ENCODE assay signal across 9 cellular contexts in the genomic region with DNA sequence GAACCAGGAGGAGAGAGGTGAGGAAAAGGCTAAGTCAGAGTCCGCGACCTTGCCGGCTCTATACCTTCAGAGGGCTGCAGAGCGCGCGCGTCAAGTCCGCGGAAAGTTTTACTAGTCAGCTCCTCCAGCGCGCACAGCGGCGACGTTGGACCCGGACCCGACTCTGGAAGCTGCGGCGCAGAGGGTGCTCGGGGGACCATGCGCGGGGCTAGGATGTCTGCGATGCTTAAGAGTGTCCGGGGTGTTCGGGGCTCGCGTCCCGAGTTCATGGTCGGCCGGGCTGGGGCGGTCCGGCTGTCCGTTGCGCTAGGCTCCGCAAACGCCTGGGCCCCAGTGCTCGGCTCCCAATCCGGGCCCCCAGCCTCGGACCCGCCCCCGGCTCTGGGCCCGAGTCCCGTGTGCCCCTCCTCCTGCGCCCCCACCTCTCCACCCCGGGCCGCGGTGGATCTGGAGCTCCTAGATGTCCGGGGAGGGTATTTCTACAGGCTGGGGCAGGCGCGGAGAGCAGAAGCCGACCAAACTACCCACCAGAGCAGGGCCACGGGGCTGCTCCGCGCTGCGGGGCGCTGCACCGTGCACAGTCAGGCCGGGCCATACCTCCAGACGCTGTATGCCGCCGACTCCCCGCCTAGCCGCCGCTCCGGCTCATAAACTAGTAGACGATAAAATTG. TPM values are rescaled to one million over a fixed set of nuclear protein-coding genes. Genes with fewer than 3 reads are reported as not detected.
A peak's percentile ranks its signal among the peaks of the same experiment; 100 is the strongest.
DNase-seq lines count a peak whose midpoint lies in the region; ATAC-seq and TF ChIP-seq lines count a peak whose summit lies in the region.
"Had no signal": no experiment of that assay in that cellular context is flagged by ENCODE, and none has a peak within 500 bp of the region (broad histone marks: within the 10 kb centered on the region; RNA-seq: fewer than 3 reads in every experiment).

TSS of gene LBX2 (minus strand) at position 335 of the 671 bp plus-strand sequence. CDS start at position 269, 66 bp downstream.

- peaks cover 50% of the 10 kb centered on the region for H3K4me1 Mint-ChIP-seq in GM23338
- H3K4me1 Mint-ChIP-seq in activated T-helper 17 cell treated with anti-CD3 and anti-CD28 coated beads, Interleukin-2, amount 50 U/mL, for 72 hours: peaks cover 12% of the 10 kb centered on the region

- ATAC-seq in GM23338 (peak; percentile 7), HG03097 (IDR thresholded peaks at IDR 0.05; ENCODE audit: low FRiP score, unreplicated experiment) (no peak), HG03108 (IDR thresholded peaks at IDR 0.05; ENCODE audit: unreplicated experiment) (no peak)
- peak; percentile 12 for ATAC-seq in activated T-helper 17 cell treated with anti-CD3 and anti-CD28 coated beads, Interleukin-2, amount 50 U/mL, for 72 hours (replicated peaks)

- H3K9me3 Mint-ChIP-seq in GM23338: no peaks in the 10 kb centered on the region
- no peaks in the 10 kb centered on the region for H3K9me3 Mint-ChIP-seq in activated T-helper 17 cell treated with anti-CD3 and anti-CD28 coated beads, Interleukin-2, amount 50 U/mL, for 72 hours

- peaks cover 42% of the 10 kb centered on the region for H3F3A ChIP-seq in GM23338 (replicated peaks; ENCODE audit: low read depth)
- peaks cover 9% of the 10 kb centered on the region for H3F3A ChIP-seq in smooth muscle cell (ENCODE audit: low read depth)

- H3K4me2 ChIP-seq in GM23338: peak within 1 kb of the TSS; percentile 95
- peak within 1 kb of the TSS; percentile 88 for H3K4me2 ChIP-seq in smooth muscle cell

- H3K27me3 ChIP-seq in GM23338 (ENCODE audit: insufficient read depth) (peaks cover 100% of the 10 kb centered on the region), iPS-15b (ENCODE audit: control insufficient read depth, insufficient read depth, low read length) (peaks cover 94% of the 10 kb centered on the region), smooth muscle cell (ENCODE audit: low read depth) (peaks cover 49% of the 10 kb centered on the region), MG63 (no peaks in the 10 kb centered on the region)

- H3K36me3 Mint-ChIP-seq in GM23338 (ENCODE audit: low read depth): peaks cover 5% of the 10 kb centered on the region
- H3K36me3 Mint-ChIP-seq in activated T-helper 17 cell treated with anti-CD3 and anti-CD28 coated beads, Interleukin-2, amount 50 U/mL, for 72 hours (ENCODE audit: low read depth): peaks cover 9% of the 10 kb centered on the region

- H2AFZ ChIP-seq in GM23338: peak within 1 kb of the TSS; percentile 98
- no peak within 1 kb of the TSS for H2AFZ ChIP-seq in smooth muscle cell (ENCODE audit: low read depth)

- H3K4me1 ChIP-seq in GM23338 (ENCODE audit: insufficient read depth): peaks cover 49% of the 10 kb centered on the region
- H3K4me1 ChIP-seq in iPS-15b (ENCODE audit: control insufficient read depth, insufficient read depth, low read length): no peaks in the 10 kb centered on the region
- peaks cover 27% of the 10 kb centered on the region for H3K4me1 ChIP-seq in smooth muscle cell (ENCODE audit: low read depth)

- WGBS in smooth muscle cell (ENCODE audit: low lambda C conversion rate): 2% methylated on average over 62 of the region's 65 CpGs

- no peak for TF ChIP-seq CTCF in GM23338 (conservative IDR thresholded peaks at IDR 0.05; ENCODE audit: low read depth in 2 of 2)
- no peak for TF ChIP-seq CTCF in smooth muscle cell (IDR thresholded peaks at IDR 0.05; ENCODE audit: borderline replicate concordance, insufficient read depth, poor library complexity, severe bottlenecking)

- peak within 1 kb of the TSS; percentile 69 for H3K4me3 ChIP-seq in GM23338
- H3K4me3 ChIP-seq in iPS-15b (ENCODE audit: low read depth, low read length): peak within 1 kb of the TSS; percentile 45
- H3K4me3 ChIP-seq in smooth muscle cell: peak within 1 kb of the TSS; percentile 46
- no peak within 1 kb of the TSS for H3K4me3 ChIP-seq in MG63

- H3K9me3 ChIP-seq in iPS-15b (ENCODE audit: control insufficient read depth, insufficient read depth, low read length) (no peaks in the 10 kb centered on the region), smooth muscle cell (replicated peaks; ENCODE audit: low read depth) (no peaks in the 10 kb centered on the region), MG63 (no peaks in the 10 kb centered on the region)

- H3K36me3 ChIP-seq in GM23338 (ENCODE audit: insufficient read depth) (no peaks in the 10 kb centered on the region), iPS-15b (ENCODE audit: control insufficient read depth, insufficient read depth, low read length) (no peaks in the 10 kb centered on the region), smooth muscle cell (ENCODE audit: low read depth) (no peaks in the 10 kb centered on the region), MG63 (peaks cover 3% of the 10 kb centered on the region)

- H3K27ac ChIP-seq in GM23338 (ENCODE audit: low read depth) (no peak within 1 kb of the TSS), smooth muscle cell (ENCODE audit: low read depth) (no peak within 1 kb of the TSS)
- H3K27ac ChIP-seq: HL-60 had no signal

- H3K9ac ChIP-seq in iPS-15b (ENCODE audit: low read depth, low read length) (no peak within 1 kb of the TSS), smooth muscle cell (ENCODE audit: low read depth) (no peak within 1 kb of the TSS)

- peak within 1 kb of the TSS; percentile 77 for H3K4me3 Mint-ChIP-seq in GM23338
- peak within 1 kb of the TSS; percentile 85 for H3K4me3 Mint-ChIP-seq in activated T-helper 17 cell treated with anti-CD3 and anti-CD28 coated beads, Interleukin-2, amount 50 U/mL, for 72 hours

- DNase-seq in GM23338 (ENCODE audit: low spot score) (peak; percentile 57), smooth muscle cell (lab: John Stamatoyannopoulos, UW; ENCODE audit: unreplicated experiment) (no peak), MG63 (no peak), SHP77 (lab: John Stamatoyannopoulos, UW) (no peak)

- no peaks in the 10 kb centered on the region for H3K9me2 ChIP-seq in GM23338 (ENCODE audit: insufficient read depth)

- H3K27ac Mint-ChIP-seq in GM23338: no peak within 1 kb of the TSS
- H3K27ac Mint-ChIP-seq in activated T-helper 17 cell treated with anti-CD3 and anti-CD28 coated beads, Interleukin-2, amount 50 U/mL, for 72 hours: peak within 1 kb of the TSS; percentile 71

- H3K79me2 ChIP-seq in GM23338 (replicated peaks; ENCODE audit: insufficient read depth) (no peaks in the 10 kb centered on the region), smooth muscle cell (ENCODE audit: low read depth) (no peaks in the 10 kb centered on the region)

- H4K20me1 ChIP-seq in GM23338 (replicated peaks; ENCODE audit: insufficient read depth) (peaks cover 9% of the 10 kb centered on the region; the same call in 1 of the 2 replicates), smooth muscle cell (ENCODE audit: low read depth) (no peaks in the 10 kb centered on the region)

- peaks cover 93% of the 10 kb centered on the region for H3K27me3 Mint-ChIP-seq in GM23338 (ENCODE audit: insufficient read depth, low read depth, poor library complexity)
- peaks cover 30% of the 10 kb centered on the region for H3K27me3 Mint-ChIP-seq in activated T-helper 17 cell treated with anti-CD3 and anti-CD28 coated beads, Interleukin-2, amount 50 U/mL, for 72 hours

TF ChIP-seq in GM23338, 12 proteins besides CTCF, POLR2A, EP300 and RAD21:
- TF ChIP-seq EZH2phosphoT487 (IDR thresholded peaks at IDR 0.05; ENCODE audit: unreplicated experiment) (peak; percentile 47), EZH2 (IDR thresholded peaks at IDR 0.05; ENCODE audit: low read depth, unreplicated experiment) (peak; percentile 62), REST (IDR thresholded peaks at IDR 0.05; ENCODE audit: unreplicated experiment) (no peak)
- TF ChIP-seq, protein P1, sequence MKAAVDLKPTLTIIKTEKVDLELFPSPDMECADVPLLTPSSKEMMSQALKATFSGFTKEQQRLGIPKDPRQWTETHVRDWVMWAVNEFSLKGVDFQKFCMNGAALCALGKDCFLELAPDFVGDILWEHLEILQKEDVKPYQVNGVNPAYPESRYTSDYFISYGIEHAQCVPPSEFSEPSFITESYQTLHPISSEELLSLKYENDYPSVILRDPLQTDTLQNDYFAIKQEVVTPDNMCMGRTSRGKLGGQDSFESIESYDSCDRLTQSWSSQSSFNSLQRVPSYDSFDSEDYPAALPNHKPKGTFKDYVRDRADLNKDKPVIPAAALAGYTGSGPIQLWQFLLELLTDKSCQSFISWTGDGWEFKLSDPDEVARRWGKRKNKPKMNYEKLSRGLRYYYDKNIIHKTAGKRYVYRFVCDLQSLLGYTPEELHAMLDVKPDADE (IDR thresholded peaks at IDR 0.05): no peak
TF ChIP-seq in GM23338: peak in this region for 2.

RNA-seq across cellular contexts. Expression of gene LBX2, which starts in this region (rescaled TPM):
- total RNA-seq in GM23338 (2014; rRNA removed; shearing (Covaris generic)): 0.24 TPM in 1 of 2 replicates, not detected in the other
- polyA plus RNA-seq in GM23338 (2016; fragmentation: Nextera tagmentation; extraction: Ambion mirVana): 0.57 and 0.82 TPM in 2 replicates
- 1 to 10 TPM in 1 of 2 donors, under 1 TPM in 1; 0.39 to 1.3 TPM for total RNA-seq in activated T-helper 17 cell treated with anti-CD3 and anti-CD28 coated beads, Interleukin-2, amount 50 U/mL, for 72 hours
- total RNA-seq in smooth muscle cell: 1.7 and 2.4 TPM in 2 replicates
- polyA plus RNA-seq in smooth muscle cell: 1.5 and 1.6 TPM in 2 replicates
- total RNA-seq in MG63 (2014; rRNA removed; shearing (Covaris generic); ENCODE audit: low replicate concordance): 0.95 and 1.2 TPM in 2 replicates

Comparison
In these comparisons a context has a peak if more than half of its experiments do, and no peak if none do; other contexts are left out.
1. Peak in DNase-seq, ATAC-seq, H3K4me3 ChIP-seq and H3K4me2 ChIP-seq in GM23338; RNA of the gene not detected or under 1 TPM.